Comparison of ENCODE assay signal across 1 cellular context in genomic region chr11:3831378-3832239, GRCh38.
TF ChIP-seq lines count a peak whose summit lies in the region.

No MANE protein-coding gene starts in this region.

TF ChIP-seq in K562, 482 proteins besides CTCF, POLR2A, EP300 and RAD21 (continued from another document and continues in another):
- no peak for TF ChIP-seq ZHX1 (conservative IDR thresholded peaks at IDR 0.05; ENCODE audit: low read length)
- 0 out of 4 replicates have a peak, but pooled peaks of 1 of the 2 experiments have one; percentile 37 for TF ChIP-seq SIN3A (IDR thresholded peaks at IDR 0.05; ENCODE audit: borderline replicate concordance in 2 of 2, control insufficient read depth in 1 of 2, low read depth in 2 of 2, low read length in 2 of 2)
- peak; percentile 81 for TF ChIP-seq SMAD4 (CRISPR knock-in tag; conservative IDR thresholded peaks at IDR 0.05)
- no peak for TF ChIP-seq NKRF (IDR thresholded peaks at IDR 0.05; ENCODE audit: borderline replicate concordance)
- no peak for TF ChIP-seq IRF2 (CRISPR knock-in tag; IDR thresholded peaks at IDR 0.05)
- TF ChIP-seq TRIM28 (IDR thresholded peaks at IDR 0.05): peak; percentile 83; the same call in 1 of the 2 replicates
- TF ChIP-seq, protein P1, sequence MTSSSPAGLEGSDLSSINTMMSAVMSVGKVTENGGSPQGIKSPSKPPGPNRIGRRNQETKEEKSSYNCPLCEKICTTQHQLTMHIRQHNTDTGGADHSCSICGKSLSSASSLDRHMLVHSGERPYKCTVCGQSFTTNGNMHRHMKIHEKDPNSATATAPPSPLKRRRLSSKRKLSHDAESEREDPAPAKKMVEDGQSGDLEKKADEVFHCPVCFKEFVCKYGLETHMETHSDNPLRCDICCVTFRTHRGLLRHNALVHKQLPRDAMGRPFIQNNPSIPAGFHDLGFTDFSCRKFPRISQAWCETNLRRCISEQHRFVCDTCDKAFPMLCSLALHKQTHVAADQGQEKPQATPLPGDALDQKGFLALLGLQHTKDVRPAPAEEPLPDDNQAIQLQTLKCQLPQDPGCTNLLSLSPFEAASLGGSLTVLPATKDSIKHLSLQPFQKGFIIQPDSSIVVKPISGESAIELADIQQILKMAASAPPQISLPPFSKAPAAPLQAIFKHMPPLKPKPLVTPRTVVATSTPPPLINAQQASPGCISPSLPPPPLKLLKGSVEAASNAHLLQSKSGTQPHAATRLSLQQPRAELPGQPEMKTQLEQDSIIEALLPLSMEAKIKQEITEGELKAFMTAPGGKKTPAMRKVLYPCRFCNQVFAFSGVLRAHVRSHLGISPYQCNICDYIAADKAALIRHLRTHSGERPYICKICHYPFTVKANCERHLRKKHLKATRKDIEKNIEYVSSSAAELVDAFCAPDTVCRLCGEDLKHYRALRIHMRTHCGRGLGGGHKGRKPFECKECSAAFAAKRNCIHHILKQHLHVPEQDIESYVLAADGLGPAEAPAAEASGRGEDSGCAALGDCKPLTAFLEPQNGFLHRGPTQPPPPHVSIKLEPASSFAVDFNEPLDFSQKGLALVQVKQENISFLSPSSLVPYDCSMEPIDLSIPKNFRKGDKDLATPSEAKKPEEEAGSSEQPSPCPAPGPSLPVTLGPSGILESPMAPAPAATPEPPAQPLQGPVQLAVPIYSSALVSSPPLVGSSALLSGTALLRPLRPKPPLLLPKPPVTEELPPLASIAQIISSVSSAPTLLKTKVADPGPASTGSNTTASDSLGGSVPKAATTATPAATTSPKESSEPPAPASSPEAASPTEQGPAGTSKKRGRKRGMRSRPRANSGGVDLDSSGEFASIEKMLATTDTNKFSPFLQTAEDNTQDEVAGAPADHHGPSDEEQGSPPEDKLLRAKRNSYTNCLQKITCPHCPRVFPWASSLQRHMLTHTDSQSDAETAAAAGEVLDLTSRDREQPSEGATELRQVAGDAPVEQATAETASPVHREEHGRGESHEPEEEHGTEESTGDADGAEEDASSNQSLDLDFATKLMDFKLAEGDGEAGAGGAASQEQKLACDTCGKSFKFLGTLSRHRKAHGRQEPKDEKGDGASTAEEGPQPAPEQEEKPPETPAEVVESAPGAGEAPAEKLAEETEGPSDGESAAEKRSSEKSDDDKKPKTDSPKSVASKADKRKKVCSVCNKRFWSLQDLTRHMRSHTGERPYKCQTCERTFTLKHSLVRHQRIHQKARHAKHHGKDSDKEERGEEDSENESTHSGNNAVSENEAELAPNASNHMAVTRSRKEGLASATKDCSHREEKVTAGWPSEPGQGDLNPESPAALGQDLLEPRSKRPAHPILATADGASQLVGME (CRISPR knock-in tag; IDR thresholded peaks at IDR 0.05): peak; percentile 84; the same call in 1 of the 2 replicates
- TF ChIP-seq NR2C2 (CRISPR knock-in tag; IDR thresholded peaks at IDR 0.05): no peak
- TF ChIP-seq NR2C2 (tag; IDR thresholded peaks at IDR 0.05): peak; percentile 53
- peak; percentile 55 for TF ChIP-seq ARID1B (IDR thresholded peaks at IDR 0.05)
- TF ChIP-seq HDAC1 (IDR thresholded peaks at IDR 0.05): peak in 1 of 2 experiments; percentile 63; a peak in 2 of 4 replicates
- TF ChIP-seq MTA1 (IDR thresholded peaks at IDR 0.05; ENCODE audit: borderline replicate concordance): peak; percentile 21; the same call in 1 of the 2 replicates
- TF ChIP-seq RCOR1 (IDR thresholded peaks at IDR 0.05; ENCODE audit: borderline replicate concordance in 1 of 2, low read depth in 2 of 2, low read length in 2 of 2): peak; percentile 16 to 89; a peak in 3 of 4 replicates
- TF ChIP-seq, protein P2, sequence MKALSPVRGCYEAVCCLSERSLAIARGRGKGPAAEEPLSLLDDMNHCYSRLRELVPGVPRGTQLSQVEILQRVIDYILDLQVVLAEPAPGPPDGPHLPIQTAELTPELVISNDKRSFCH (CRISPR knock-in tag; IDR thresholded peaks at IDR 0.05): no peak
- TF ChIP-seq, protein P2 (tag; IDR thresholded peaks at IDR 0.05): peak; percentile 80; the same call in 1 of the 2 replicates
- peak; percentile 57; the same call in 1 of the 2 replicates for TF ChIP-seq MTA3 (IDR thresholded peaks at IDR 0.05; ENCODE audit: borderline replicate concordance)
- peak; percentile 39 for TF ChIP-seq EP400 (IDR thresholded peaks at IDR 0.05)
- TF ChIP-seq, protein P3, sequence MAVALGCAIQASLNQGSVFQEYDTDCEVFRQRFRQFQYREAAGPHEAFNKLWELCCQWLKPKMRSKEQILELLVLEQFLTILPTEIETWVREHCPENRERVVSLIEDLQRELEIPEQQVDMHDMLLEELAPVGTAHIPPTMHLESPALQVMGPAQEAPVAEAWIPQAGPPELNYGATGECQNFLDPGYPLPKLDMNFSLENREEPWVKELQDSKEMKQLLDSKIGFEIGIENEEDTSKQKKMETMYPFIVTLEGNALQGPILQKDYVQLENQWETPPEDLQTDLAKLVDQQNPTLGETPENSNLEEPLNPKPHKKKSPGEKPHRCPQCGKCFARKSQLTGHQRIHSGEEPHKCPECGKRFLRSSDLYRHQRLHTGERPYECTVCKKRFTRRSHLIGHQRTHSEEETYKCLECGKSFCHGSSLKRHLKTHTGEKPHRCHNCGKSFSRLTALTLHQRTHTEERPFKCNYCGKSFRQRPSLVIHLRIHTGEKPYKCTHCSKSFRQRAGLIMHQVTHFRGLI (CRISPR knock-in tag; IDR thresholded peaks at IDR 0.05): 0 out of 2 replicates have a peak, but pooled peaks have one; percentile 35
- peak; percentile 41; the same call in 1 of the 2 replicates for TF ChIP-seq JUND (IDR thresholded peaks at IDR 0.05; ENCODE audit: borderline replicate concordance, low read depth, low read length)
- TF ChIP-seq JUND (tag; IDR thresholded peaks at IDR 0.05; ENCODE audit: borderline replicate concordance, low read depth, low read length): peak; percentile 44; the same call in 1 of the 3 replicates
- TF ChIP-seq ZFX (CRISPR knock-in tag; IDR thresholded peaks at IDR 0.05): peak; percentile 52; the same call in 1 of the 2 replicates
- peak; percentile 61 to 67; a peak in 2 of 4 replicates for TF ChIP-seq FOXK2 (conservative IDR thresholded peaks at IDR 0.05 in 1 of 2, IDR thresholded peaks at IDR 0.05 in 1 of 2; ENCODE audit: low read depth in 2 of 2)
- TF ChIP-seq ZBTB9 (CRISPR knock-in tag; IDR thresholded peaks at IDR 0.05): 0 out of 2 replicates have a peak, but pooled peaks have one; percentile 22
- TF ChIP-seq ZBTB17 (CRISPR knock-in tag; IDR thresholded peaks at IDR 0.05): 0 out of 2 replicates have a peak, but pooled peaks have one; percentile 29
- TF ChIP-seq FOXA3 (CRISPR knock-in tag; conservative IDR thresholded peaks at IDR 0.05 in 1 of 2, IDR thresholded peaks at IDR 0.05 in 1 of 2): peak in 1 of 2 experiments; percentile 60; a peak in 2 of 4 replicates
- peak; percentile 57 for TF ChIP-seq ELF1 (tag; IDR thresholded peaks at IDR 0.05)
- TF ChIP-seq GABPB1 (CRISPR knock-in tag; IDR thresholded peaks at IDR 0.05): peak; percentile 63; the same call in 1 of the 2 replicates
- TF ChIP-seq CBX8 (IDR thresholded peaks at IDR 0.05; ENCODE audit: borderline replicate concordance, extremely low read depth, low read depth, low read length, poor library complexity, severe bottlenecking): no peak
- TF ChIP-seq CHD1 (IDR thresholded peaks at IDR 0.05; ENCODE audit: low read length): no peak
- TF ChIP-seq EGR1 (conservative IDR thresholded peaks at IDR 0.05): peak; percentile 52
- TF ChIP-seq, protein P4, sequence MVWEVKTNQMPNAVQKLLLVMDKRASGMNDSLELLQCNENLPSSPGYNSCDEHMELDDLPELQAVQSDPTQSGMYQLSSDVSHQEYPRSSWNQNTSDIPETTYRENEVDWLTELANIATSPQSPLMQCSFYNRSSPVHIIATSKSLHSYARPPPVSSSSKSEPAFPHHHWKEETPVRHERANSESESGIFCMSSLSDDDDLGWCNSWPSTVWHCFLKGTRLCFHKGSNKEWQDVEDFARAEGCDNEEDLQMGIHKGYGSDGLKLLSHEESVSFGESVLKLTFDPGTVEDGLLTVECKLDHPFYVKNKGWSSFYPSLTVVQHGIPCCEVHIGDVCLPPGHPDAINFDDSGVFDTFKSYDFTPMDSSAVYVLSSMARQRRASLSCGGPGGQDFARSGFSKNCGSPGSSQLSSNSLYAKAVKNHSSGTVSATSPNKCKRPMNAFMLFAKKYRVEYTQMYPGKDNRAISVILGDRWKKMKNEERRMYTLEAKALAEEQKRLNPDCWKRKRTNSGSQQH (CRISPR knock-in tag; IDR thresholded peaks at IDR 0.05): 0 out of 2 replicates have a peak, but pooled peaks have one; percentile 26
- peak; percentile 77 for TF ChIP-seq ZNF592 (IDR thresholded peaks at IDR 0.05)
- TF ChIP-seq SMARCA4 (IDR thresholded peaks at IDR 0.05): peak; percentile 61; the same call in 1 of the 2 replicates
